8 cellular contexts compared by ENCODE assay signal in genomic region chr5:115450741-115451140, GRCh38.
DNase-seq lines count a peak whose midpoint lies in the region; ATAC-seq and TF ChIP-seq lines count a peak whose summit lies in the region.
"Had no signal": no experiment of that assay in that cellular context is flagged by ENCODE, and none has a peak within 500 bp of the region (broad histone marks: within the 10 kb centered on the region; RNA-seq: fewer than 3 reads in every experiment).

No MANE protein-coding gene starts in this region.

- peak; percentile 78 for ATAC-seq in GM19025 (IDR thresholded peaks at IDR 0.05; ENCODE audit: low read depth, unreplicated experiment)
- ATAC-seq in HG03432 (IDR thresholded peaks at IDR 0.05; ENCODE audit: unreplicated experiment): peak; percentile 73
- no peak for ATAC-seq in stimulated activated memory B cell treated with anti-CD40 and anti-IgM and Interleukin-4, amounts not matched to agents 10 μg/mL and 1 μg/mL and 100 μg/mL, for 72 hours

- CTCF ChIA-PET in HEK293T (lab: Yijun Ruan, JAX): interaction anchor here (0.8 kb wide), 1 partner anchor 26 kb away, joined by 3 read pairs; no protein-coding TSS in a partner anchor

- no peak overlapping the region for H3K4me3 Mint-ChIP-seq in stimulated activated memory B cell treated with anti-CD40 and anti-IgM and Interleukin-4, amounts not matched to agents 10 μg/mL and 1 μg/mL and 100 μg/mL, for 72 hours

- H3K36me3 Mint-ChIP-seq in stimulated activated memory B cell treated with anti-CD40 and anti-IgM and Interleukin-4, amounts not matched to agents 10 μg/mL and 1 μg/mL and 100 μg/mL, for 72 hours: no peaks in the 10 kb centered on the region

- peak; percentile 93 for DNase-seq in fibroblast of gingiva (ENCODE audit: low read depth)
- no peak for DNase-seq in NCI-H2227 treated with DMSO at 0.1 percent for 48 hours (lab: John Stamatoyannopoulos, UW)
- no peak for DNase-seq in T1000 (lab: John Stamatoyannopoulos, UW)
- DNase-seq in HEK293T (ENCODE audit: extremely low spot score): no peak
- DNase-seq: hypothalamus had no signal

- peaks cover 1% of the 10 kb centered on the region for H3K27me3 Mint-ChIP-seq in stimulated activated memory B cell treated with anti-CD40 and anti-IgM and Interleukin-4, amounts not matched to agents 10 μg/mL and 1 μg/mL and 100 μg/mL, for 72 hours

- H3K9me3 Mint-ChIP-seq in stimulated activated memory B cell treated with anti-CD40 and anti-IgM and Interleukin-4, amounts not matched to agents 10 μg/mL and 1 μg/mL and 100 μg/mL, for 72 hours: peaks cover 2% of the 10 kb centered on the region

- peak overlapping the region; percentile 12 for H3K27ac Mint-ChIP-seq in stimulated activated memory B cell treated with anti-CD40 and anti-IgM and Interleukin-4, amounts not matched to agents 10 μg/mL and 1 μg/mL and 100 μg/mL, for 72 hours

- H3K4me1 Mint-ChIP-seq in stimulated activated memory B cell treated with anti-CD40 and anti-IgM and Interleukin-4, amounts not matched to agents 10 μg/mL and 1 μg/mL and 100 μg/mL, for 72 hours: peaks cover 20% of the 10 kb centered on the region

- POLR2A ChIA-PET in HEK293T (lab: Yijun Ruan, JAX): no interaction called here

TF ChIP-seq in HEK293T, 16 proteins besides CTCF, POLR2A, EP300 and RAD21:
- TF ChIP-seq L3MBTL2 (conservative IDR thresholded peaks at IDR 0.05): no peak
- no peak for TF ChIP-seq ELF4 (IDR thresholded peaks at IDR 0.05)
- no peak for TF ChIP-seq FOXM1 (IDR thresholded peaks at IDR 0.05; ENCODE audit: borderline replicate concordance)
- no peak for TF ChIP-seq FOXK2 (IDR thresholded peaks at IDR 0.05)
